In the genomic region with DNA sequence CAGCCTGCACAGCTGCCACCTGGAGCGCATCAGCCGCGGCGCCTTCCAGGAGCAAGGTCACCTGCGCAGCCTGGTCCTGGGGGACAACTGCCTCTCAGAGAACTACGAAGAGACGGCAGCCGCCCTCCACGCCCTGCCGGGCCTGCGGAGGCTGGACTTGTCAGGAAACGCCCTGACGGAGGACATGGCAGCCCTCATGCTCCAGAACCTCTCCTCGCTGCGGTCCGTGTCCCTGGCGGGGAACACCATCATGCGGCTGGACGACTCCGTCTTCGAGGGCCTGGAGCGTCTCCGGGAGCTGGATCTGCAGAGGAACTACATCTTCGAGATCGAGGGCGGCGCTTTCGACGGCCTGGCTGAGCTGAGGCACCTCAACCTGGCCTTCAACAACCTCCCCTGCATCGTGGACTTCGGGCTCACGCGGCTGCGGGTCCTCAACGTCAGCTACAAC, we compare ENCODE assay signal across 20 cellular contexts. TPM values are rescaled to one million over a fixed set of nuclear protein-coding genes. Genes with fewer than 3 reads are reported as not detected.
DNase-seq lines count a peak whose midpoint lies in the region; ATAC-seq and TF ChIP-seq lines count a peak whose summit lies in the region.
"Had no signal": no experiment of that assay in that cellular context is flagged by ENCODE, and none has a peak within 500 bp of the region (broad histone marks: within the 10 kb centered on the region; RNA-seq: fewer than 3 reads in every experiment).

No MANE protein-coding gene starts in this region.

- no peak overlapping the region for H3K4me3 ChIP-seq in neuronal stem cell (ENCODE audit: low read length in 2 of 2)
- H3K4me3 ChIP-seq in upper lobe of right lung = no peak overlapping the region
- H3K4me3 ChIP-seq: SJSA1 had no signal

- H3K4me1 ChIP-seq in neuronal stem cell (ENCODE audit: control insufficient read depth in 2 of 2, insufficient read depth in 1 of 2, low read depth in 1 of 2, low read length in 2 of 2) = peaks cover 0 to 6% of the 10 kb centered on the region in 2 donors
- H3K4me1 ChIP-seq in upper lobe of right lung = no peaks in the 10 kb centered on the region
- H3K4me1 ChIP-seq: SJSA1 had no signal

- peak overlapping the region; percentile 47 for H3K14ac ChIP-seq in neuronal stem cell (ENCODE audit: low read length)

- TF ChIP-seq POLR2A in GM19193 (IDR thresholded peaks at IDR 0.05; ENCODE audit: extremely low read depth, insufficient read depth, insufficient read length) = peak; percentile 37

- H2BK15ac ChIP-seq in neuronal stem cell (ENCODE audit: low read length) = peak overlapping the region; percentile 81

- intact Hi-C loops in upper lobe of right lung (cut with DNase I) = no loop called here

- H2BK12ac ChIP-seq in neuronal stem cell (ENCODE audit: low read length) = peak overlapping the region; percentile 26

- H4K8ac ChIP-seq in neuronal stem cell (ENCODE audit: low read depth, low read length) = no peak overlapping the region

- H3K27me3 Mint-ChIP-seq in IgD-negative memory B cell = no peaks in the 10 kb centered on the region
- H3K27me3 Mint-ChIP-seq: CD8-positive, alpha-beta memory T cell had no signal

- H3K9me3 Mint-ChIP-seq in IgD-negative memory B cell = no peaks in the 10 kb centered on the region
- H3K9me3 Mint-ChIP-seq: CD14-positive monocyte; CD8-positive, alpha-beta memory T cell; H9 had no signal

- H2AK5ac ChIP-seq in neuronal stem cell (ENCODE audit: low read depth, low read length) = peak overlapping the region; percentile 92

- H3K27ac ChIP-seq in neuronal stem cell (replicated peaks; ENCODE audit: low read length) (no peak overlapping the region), upper lobe of right lung (no peak overlapping the region)
- H3K27ac ChIP-seq: SJSA1 had no signal

- H2BK120ac ChIP-seq in neuronal stem cell (ENCODE audit: low read depth, low read length) = no peak overlapping the region

- H3K27ac Mint-ChIP-seq in IgD-negative memory B cell = peak overlapping the region in 2 of 3 donors; percentile 48 to 85
- H3K27ac Mint-ChIP-seq: H9 had no signal

- H3K4ac ChIP-seq in neuronal stem cell (ENCODE audit: low read length) = no peak overlapping the region

- H3K4me3 Mint-ChIP-seq in IgD-negative memory B cell = no peak overlapping the region
- H3K4me3 Mint-ChIP-seq: CD8-positive, alpha-beta memory T cell; H9 had no signal

- no CpG with 5 or more reads among the region's 35 CpGs for WGBS in neuronal stem cell (ENCODE audit: extremely low coverage in 2 of 2, insufficient read length in 2 of 2, insufficient replicate concordance in 1 of 2), 2 donors

- peak overlapping the region; percentile 90 for H2BK5ac ChIP-seq in neuronal stem cell (ENCODE audit: low read length)

- peaks cover 2% of the 10 kb centered on the region for H3K36me3 Mint-ChIP-seq in IgD-negative memory B cell

- no peaks in the 10 kb centered on the region for H3K27me3 ChIP-seq in neuronal stem cell (ENCODE audit: control insufficient read depth in 3 of 3, insufficient read depth in 3 of 3, low read depth in 1 of 3, low read length in 3 of 3)
- no peaks in the 10 kb centered on the region for H3K27me3 ChIP-seq in upper lobe of right lung

- H3K18ac ChIP-seq in neuronal stem cell (ENCODE audit: low read length) = peak overlapping the region; percentile 69

- H2AFZ ChIP-seq in neuronal stem cell (ENCODE audit: low read length) = no peak overlapping the region

- peaks cover 0 to 2% of the 10 kb centered on the region in 2 donors for H3K9me3 ChIP-seq in neuronal stem cell (replicated peaks in 1 of 2; ENCODE audit: control insufficient read depth in 2 of 2, insufficient read depth in 1 of 2, low read depth in 1 of 2, low read length in 2 of 2)
- no peaks in the 10 kb centered on the region for H3K9me3 ChIP-seq in upper lobe of right lung
- H3K9me3 ChIP-seq: SJSA1 had no signal

- peaks cover 0 to 5% (median 4%) of the 10 kb centered on the region in 3 donors for H3K4me1 Mint-ChIP-seq in IgD-negative memory B cell

- TF ChIP-seq CTCF in upper lobe of right lung (IDR thresholded peaks at IDR 0.05) = no peak

- no peak for DNase-seq in neuronal stem cell (ENCODE audit: low spot score)
- DNase-seq in upper lobe of right lung = no peak
- DNase-seq in OCI-M2 (lab: John Stamatoyannopoulos, UW; ENCODE audit: unreplicated experiment) = no peak
- no peak for DNase-seq in iPS-NIHi11 (ENCODE audit: low spot score)
- DNase-seq in activated CD4-positive, alpha-beta T cell treated with anti-CD3 and anti-CD28 coated beads, Interleukin-2, amount 50 U/mL, for 1 hour = no peak
- DNase-seq: CD8-positive, alpha-beta memory T cell; DMS 273 treated with DMSO at 0.1 percent for 48 hours; EL; GDM1; H9; NCI-H1048; NCI-H1417; NCI-H1694; NCI-H226; Right ventricle myocardium superior had no signal

- H4K91ac ChIP-seq in neuronal stem cell (ENCODE audit: low read depth, low read length, poor library complexity) = peak overlapping the region; percentile 62

- no peaks in the 10 kb centered on the region for H3K79me1 ChIP-seq in neuronal stem cell (ENCODE audit: low read depth, low read length)

- peak; percentile 8 for ATAC-seq in upper lobe of right lung
- ATAC-seq: PC-3 had no signal

- H3K4me2 ChIP-seq in neuronal stem cell (ENCODE audit: insufficient read depth, low read length, poor library complexity, severe bottlenecking) = no peak overlapping the region

- H3K36me3 ChIP-seq in neuronal stem cell (replicated peaks in 1 of 2; ENCODE audit: control insufficient read depth in 2 of 2, insufficient read depth in 2 of 2, low read length in 2 of 2) (peaks cover 0 to 2% of the 10 kb centered on the region in 2 donors), upper lobe of right lung (peaks cover 47% of the 10 kb centered on the region)
- H3K36me3 ChIP-seq: SJSA1 had no signal

- no peak overlapping the region for H3K9ac ChIP-seq in neuronal stem cell (ENCODE audit: low read depth, low read length, poor library complexity)

- H3K23ac ChIP-seq in neuronal stem cell (ENCODE audit: low read depth, low read length, poor library complexity) = peak overlapping the region; percentile 52

RNA-seq across cellular contexts. Expression of gene NRROS, which starts 20.4 kb away (rescaled TPM):
- polyA plus RNA-seq in IgD-negative memory B cell = 18.9 TPM
- polyA plus RNA-seq in neuronal stem cell (2013, experiment 1 of 2) = 2.1 TPM
- 2.0 TPM for polyA plus RNA-seq in neuronal stem cell (2013, experiment 2 of 2)
- 19.5 TPM for total RNA-seq in upper lobe of right lung

RNA-seq across cellular contexts. Expression of gene CEP19, which starts 52.1 kb away (rescaled TPM):
- 2.3 TPM for polyA plus RNA-seq in IgD-negative memory B cell
- 10.3 TPM for polyA plus RNA-seq in neuronal stem cell (2013, experiment 1 of 2)
- 10.6 TPM for polyA plus RNA-seq in neuronal stem cell (2013, experiment 2 of 2)
- total RNA-seq in upper lobe of right lung = 1.6 TPM

RNA-seq across cellular contexts. Expression of gene PIGX, which starts 52.3 kb away (rescaled TPM):
- polyA plus RNA-seq in IgD-negative memory B cell = 18.0 TPM
- 29.8 TPM for polyA plus RNA-seq in neuronal stem cell (2013, experiment 1 of 2)
- polyA plus RNA-seq in neuronal stem cell (2013, experiment 2 of 2) = 28.3 TPM
- total RNA-seq in upper lobe of right lung = 17.4 TPM
